12 cellular contexts compared by ENCODE assay signal in genomic region chr20:38453941-38454340, GRCh38. TPM values are rescaled to one million over a fixed set of nuclear protein-coding genes. Genes with fewer than 3 reads are reported as not detected.
A peak's percentile ranks its signal among the peaks of the same experiment; 100 is the strongest.
DNase-seq lines count a peak whose midpoint lies in the region; ATAC-seq, FAIRE-seq and TF ChIP-seq lines count a peak whose summit lies in the region.
"Had no signal": no experiment of that assay in that cellular context is flagged by ENCODE, and none has a peak within 500 bp of the region (broad histone marks: within the 10 kb centered on the region; RNA-seq: fewer than 3 reads in every experiment).

No MANE protein-coding gene starts in this region.

- H3K79me2 ChIP-seq in PC-3 (ENCODE audit: low read length), result no peaks in the 10 kb centered on the region

- H3K4me3 ChIP-seq in bronchial epithelial cell (ENCODE audit: low read depth, low read length) (no peak overlapping the region), upper lobe of left lung (no peak overlapping the region), PC-3 (ENCODE audit: low read length) (no peak overlapping the region)
- H3K4me3 ChIP-seq: GM23338, Peyer's patch had no signal

- no peak overlapping the region for H3K4me2 ChIP-seq in PC-3 (ENCODE audit: low read length)
- H3K4me2 ChIP-seq: GM23338 had no signal

- H3K9me2 ChIP-seq in PC-3 (replicated peaks; ENCODE audit: low read length), result no peaks in the 10 kb centered on the region

- 90 to 98% methylated on average over 2 of the region's 2 CpGs for WGBS in upper lobe of left lung, 2 donors

- POLR2A ChIA-PET in PC-3 (lab: Charles Lee; ENCODE audit: unreplicated experiment), result interaction anchor here (0.6 kb wide), 1 partner anchor 15 kb away, joined by 3 read pairs; no protein-coding TSS in a partner anchor

- CTCF ChIA-PET in PC-3 (lab: Charles Lee), result interaction anchor here (0.6 kb wide), 1 partner anchor 32 kb away, joined by 3 read pairs; no protein-coding TSS in a partner anchor

- TF ChIP-seq EP300 in upper lobe of left lung (IDR thresholded peaks at IDR 0.05), result no peak

- H3K27ac ChIP-seq in upper lobe of left lung (peak overlapping the region in 3 of 4 donors; percentile 68 to 80 (median 72)), PC-3 (ENCODE audit: low read length) (no peak overlapping the region)

- no peaks in the 10 kb centered on the region for H3K9me3 ChIP-seq in upper lobe of left lung
- no peaks in the 10 kb centered on the region for H3K9me3 ChIP-seq in PC-3 (ENCODE audit: low read length)
- H3K9me3 ChIP-seq: Peyer's patch had no signal

- DNase-seq in activated effector memory CD4-positive, alpha-beta T cell treated with anti-CD3 and anti-CD28 coated beads, Interleukin-2, amount 50 U/mL, for 16 hours, result peak; percentile 25
- no peak for DNase-seq in activated effector memory CD4-positive, alpha-beta T cell treated with Interleukin-2 at 50 U/mL for 16 hours
- peak; percentile 27 for DNase-seq in bronchial epithelial cell (ENCODE audit: low read depth)
- no peak for DNase-seq in upper lobe of left lung
- no peak for DNase-seq in PC-3
- DNase-seq in ecto neural progenitor cell (ENCODE audit: low spot score), result no peak
- DNase-seq: NCI-H1436 treated with DMSO at 0.1 percent for 48 hours had no signal

- intact Hi-C loops in PC-3 (cut with micrococcal nuclease), result no loop called here

- H3K27me3 ChIP-seq in bronchial epithelial cell (ENCODE audit: control insufficient read depth, insufficient read depth, low read length) (no peaks in the 10 kb centered on the region), upper lobe of left lung (no peaks in the 10 kb centered on the region), PC-3 (ENCODE audit: low read length) (no peaks in the 10 kb centered on the region)
- H3K27me3 ChIP-seq: Peyer's patch had no signal

- no peak for TF ChIP-seq POLR2A in upper lobe of left lung (IDR thresholded peaks at IDR 0.05)

- no TSS peak for BruUV-seq in PC-3 (replicated peaks; lab: Mats Ljungman, UMichigan)

- no peaks in the 10 kb centered on the region for H4K20me1 ChIP-seq in PC-3 (ENCODE audit: low read length)

- FAIRE-seq in bronchial epithelial cell (lab: Jason Lieb, UNC), result no peak

- ATAC-seq in HG02885 (IDR thresholded peaks at IDR 0.05; ENCODE audit: poor library complexity, unreplicated experiment), result peak; percentile 49
- ATAC-seq in upper lobe of left lung (ENCODE audit: low FRiP score in 2 of 2), result no peak
- ATAC-seq in PC-3, result no peak
- no peak for ATAC-seq in HG03039 (IDR thresholded peaks at IDR 0.05; ENCODE audit: unreplicated experiment)
- ATAC-seq: GM23338, sciatic nerve had no signal

- peaks cover 7% of the 10 kb centered on the region for H3K36me3 ChIP-seq in bronchial epithelial cell (ENCODE audit: control insufficient read depth, insufficient read depth, low read length)
- peaks cover 0 to 18% (median 10%) of the 10 kb centered on the region in 4 donors for H3K36me3 ChIP-seq in upper lobe of left lung
- no peaks in the 10 kb centered on the region for H3K36me3 ChIP-seq in PC-3 (ENCODE audit: low read depth, low read length)

- H3K4me1 ChIP-seq in upper lobe of left lung, result peaks cover 1 to 14% (median 5%) of the 10 kb centered on the region in 4 donors
- peaks cover 26% of the 10 kb centered on the region for H3K4me1 ChIP-seq in PC-3 (ENCODE audit: insufficient read depth, low read length)

- H3F3A ChIP-seq in PC-3 (ENCODE audit: low read length, unreplicated experiment), result no peaks in the 10 kb centered on the region

- TF ChIP-seq CTCF in bronchial epithelial cell (IDR thresholded peaks at IDR 0.05; ENCODE audit: insufficient read depth, low read length, severe bottlenecking) (no peak), upper lobe of left lung (IDR thresholded peaks at IDR 0.05) (no peak), PC-3 (conservative IDR thresholded peaks at IDR 0.05; ENCODE audit: low read depth, low read length) (no peak)

- H3K9ac ChIP-seq in PC-3 (ENCODE audit: low read length), result no peak overlapping the region

- no peak overlapping the region for H2AFZ ChIP-seq in PC-3 (ENCODE audit: low read length)
- H2AFZ ChIP-seq: GM23338 had no signal

RNA-seq across cellular contexts. Expression of gene RALGAPB, which starts 18.7 kb away (rescaled TPM):
- total RNA-seq in bronchial epithelial cell (20.8 and 28.4 TPM in 2 replicates), upper lobe of left lung (10 to 100 TPM; 27.0 to 76.5 (median 32.1) TPM), PC-3 (2014; rRNA removed) (28.0 and 30.4 TPM in 2 replicates)

RNA-seq across cellular contexts. Expression of gene SNHG17, which starts 18.8 kb away (rescaled TPM):
- 12.2 and 19.5 TPM in 2 replicates for total RNA-seq in bronchial epithelial cell
- 10 to 100 TPM; 14.7 to 40.0 (median 20.3) TPM for total RNA-seq in upper lobe of left lung
- total RNA-seq in PC-3 (2014; rRNA removed), result 52.0 and 62.0 TPM in 2 replicates

Comparison
In these comparisons a context has a peak if more than half of its experiments do, and no peak if none do; other contexts are left out.
1. DNase-seq: peak in activated effector memory CD4-positive, alpha-beta T cell treated with anti-CD3 and anti-CD28 coated beads, Interleukin-2, amount 50 U/mL, for 16 hours (single experiment) and bronchial epithelial cell (single experiment); none in activated effector memory CD4-positive, alpha-beta T cell treated with Interleukin-2 at 50 U/mL for 16 hours (single experiment), upper lobe of left lung (0 of 2), PC-3 (single experiment) and ecto neural progenitor cell (single experiment).